11 cellular contexts compared by ENCODE assay signal in genomic region chr12:120101182-120101581, GRCh38. TPM values are rescaled to one million over a fixed set of nuclear protein-coding genes. Genes with fewer than 3 reads are reported as not detected.
DNase-seq lines count a peak whose midpoint lies in the region; ATAC-seq and TF ChIP-seq lines count a peak whose summit lies in the region.
"Had no signal": no experiment of that assay in that cellular context is flagged by ENCODE, and none has a peak within 500 bp of the region (broad histone marks: within the 10 kb centered on the region; RNA-seq: fewer than 3 reads in every experiment).

No MANE protein-coding gene starts in this region.

- no peak overlapping the region for H2BK120ac ChIP-seq in mesenchymal stem cell (ENCODE audit: low read depth, low read length)

- intact Hi-C loops in Right ventricle myocardium inferior (cut with DNase I) (no loop called here), cardiac septum (cut with DNase I) (no loop called here), uterus (cut with DNase I; ENCODE audit: low total_unique reads) (no loop called here)

- H3K36me3 Mint-ChIP-seq in activated naive CD8-positive, alpha-beta T cell treated with anti-CD3 and anti-CD28 coated beads, Interleukin-2, amount 50 U/mL, for 24 hours (ENCODE audit: low read depth), result peaks cover 25% of the 10 kb centered on the region

- H3K4me3 Mint-ChIP-seq in activated naive CD8-positive, alpha-beta T cell treated with anti-CD3 and anti-CD28 coated beads, Interleukin-2, amount 50 U/mL, for 24 hours, result no peak overlapping the region

- H2BK5ac ChIP-seq in mesenchymal stem cell (ENCODE audit: low read depth, low read length, poor library complexity, severe bottlenecking), result no peak overlapping the region

- H3K4me3 ChIP-seq in mesenchymal stem cell (ENCODE audit: insufficient read depth in 1 of 2, low read depth in 1 of 2, low read length in 2 of 2), result peak overlapping the region in 1 of 2 experiments; percentile 51
- peak overlapping the region in 1 of 2 donors; percentile 4 for H3K4me3 ChIP-seq in uterus
- H3K4me3 ChIP-seq: left lung had no signal

- TF ChIP-seq POLR2A in uterus (IDR thresholded peaks at IDR 0.05), result no peak

- H3K18ac ChIP-seq in mesenchymal stem cell (ENCODE audit: low read depth in 1 of 2, low read length in 2 of 2), result no peak overlapping the region

- no peak overlapping the region for H2AK5ac ChIP-seq in mesenchymal stem cell (ENCODE audit: low read length, severe bottlenecking)

- no peak overlapping the region for H4K91ac ChIP-seq in mesenchymal stem cell (ENCODE audit: low read length)

- no peak overlapping the region for H3K4ac ChIP-seq in mesenchymal stem cell (ENCODE audit: low read depth in 1 of 2, low read length in 2 of 2)

- ATAC-seq in Right ventricle myocardium inferior (peak; percentile 43), HG02938 (IDR thresholded peaks at IDR 0.05; ENCODE audit: unreplicated experiment) (no peak), GM19324 (IDR thresholded peaks at IDR 0.05; ENCODE audit: low FRiP score, unreplicated experiment) (no peak)
- no peak for ATAC-seq in activated naive CD8-positive, alpha-beta T cell treated with anti-CD3 and anti-CD28 coated beads, Interleukin-2, amount 50 U/mL, for 24 hours
- ATAC-seq: activated CD4-positive, CD25-positive, alpha-beta regulatory T cell treated with anti-CD3 and anti-CD28 coated beads, Interleukin-2, amount 50 U/mL, for 24 hours; left lung had no signal

- no peak overlapping the region for H3K23ac ChIP-seq in mesenchymal stem cell (ENCODE audit: low read length in 2 of 2)

- no peak overlapping the region for H3K4me2 ChIP-seq in mesenchymal stem cell (ENCODE audit: low read length, poor library complexity, severe bottlenecking)

- H3K27me3 Mint-ChIP-seq in activated naive CD8-positive, alpha-beta T cell treated with anti-CD3 and anti-CD28 coated beads, Interleukin-2, amount 50 U/mL, for 24 hours, result no peaks in the 10 kb centered on the region

- H3K79me1 ChIP-seq in mesenchymal stem cell (replicated peaks; ENCODE audit: low read length, poor library complexity, severe bottlenecking), result peaks cover 49% of the 10 kb centered on the region

- no peak overlapping the region for H2AFZ ChIP-seq in mesenchymal stem cell (ENCODE audit: low read depth, low read length)

- H3K9me3 Mint-ChIP-seq in activated naive CD8-positive, alpha-beta T cell treated with anti-CD3 and anti-CD28 coated beads, Interleukin-2, amount 50 U/mL, for 24 hours, result no peaks in the 10 kb centered on the region

- TF ChIP-seq CTCF in uterus (IDR thresholded peaks at IDR 0.05), result no peak

- DNase-seq in Right ventricle myocardium inferior (ENCODE audit: missing footprints) (peak; percentile 52), cardiac septum (ENCODE audit: low spot score) (no peak), mesenchymal stem cell (no peak), uterus (peak in 1 of 2 donors; percentile 31), NCI-H2029 treated with DMSO at 0.1 percent for 48 hours (lab: John Stamatoyannopoulos, UW) (no peak)
- no peak for DNase-seq in activated naive CD8-positive, alpha-beta T cell treated with anti-CD3 and anti-CD28 coated beads, Interleukin-2, amount 50 U/mL, for 24 hours
- DNase-seq: NCI-H524 treated with DMSO at 0.1 percent for 48 hours had no signal

- H3K9me3 ChIP-seq in mesenchymal stem cell (ENCODE audit: control insufficient read depth, low read length), result no peaks in the 10 kb centered on the region
- H3K9me3 ChIP-seq in uterus, result no peaks in the 10 kb centered on the region
- H3K9me3 ChIP-seq: left lung had no signal

- H3K36me3 ChIP-seq in mesenchymal stem cell (ENCODE audit: control insufficient read depth in 1 of 2, insufficient read depth in 2 of 2, low read depth in 1 of 2, low read length in 2 of 2) (peaks cover 69 to 87% of the 10 kb centered on the region in 2 experiments), uterus (no peaks in the 10 kb centered on the region)

- no peak overlapping the region for H3K14ac ChIP-seq in mesenchymal stem cell (ENCODE audit: low read length in 2 of 2)

- peaks cover 15% of the 10 kb centered on the region for H3K4me1 Mint-ChIP-seq in activated naive CD8-positive, alpha-beta T cell treated with anti-CD3 and anti-CD28 coated beads, Interleukin-2, amount 50 U/mL, for 24 hours

- H3K4me1 ChIP-seq in mesenchymal stem cell (ENCODE audit: control insufficient read depth, insufficient read depth, low read depth, low read length), result peaks cover 17% of the 10 kb centered on the region
- peaks cover 12 to 18% of the 10 kb centered on the region in 2 donors for H3K4me1 ChIP-seq in uterus

- H3K27ac ChIP-seq in mesenchymal stem cell (ENCODE audit: low read length, poor library complexity, severe bottlenecking) (no peak overlapping the region), uterus (peak overlapping the region; percentile 36 to 48)
- H3K27ac ChIP-seq: left lung had no signal

- H3K27ac Mint-ChIP-seq in activated naive CD8-positive, alpha-beta T cell treated with anti-CD3 and anti-CD28 coated beads, Interleukin-2, amount 50 U/mL, for 24 hours, result peak overlapping the region; percentile 73

- H3K9ac ChIP-seq in mesenchymal stem cell (ENCODE audit: low read length), result peak overlapping the region; percentile 65

- H3K27me3 ChIP-seq in mesenchymal stem cell (ENCODE audit: control insufficient read depth in 1 of 2, insufficient read depth in 1 of 2, low read length in 2 of 2) (no peaks in the 10 kb centered on the region), uterus (no peaks in the 10 kb centered on the region)
- H3K27me3 ChIP-seq: left lung had no signal

- no peak overlapping the region for H4K8ac ChIP-seq in mesenchymal stem cell (ENCODE audit: low read length)

- H2BK12ac ChIP-seq in mesenchymal stem cell (ENCODE audit: low read length in 2 of 2), result no peak overlapping the region

- WGBS in mesenchymal stem cell, result 95% methylated on average over 11 of the region's 11 CpGs

- H2BK15ac ChIP-seq in mesenchymal stem cell (ENCODE audit: low read depth, poor library complexity, severe bottlenecking), result no peak overlapping the region

RNA-seq across cellular contexts. Expression of gene RAB35, which starts 15.4 kb away (rescaled TPM):
- total RNA-seq in Right ventricle myocardium inferior (25.6 TPM), cardiac septum (33.0 TPM), uterus (10 to 100 TPM; 13.1 to 43.9 (median 22.4) TPM)
- polyA plus RNA-seq in mesenchymal stem cell (2013, experiment 1 of 2), result 43.5 TPM
- 42.8 TPM for polyA plus RNA-seq in mesenchymal stem cell (2013, experiment 2 of 2)
